Comparison of ENCODE assay signal across 17 cellular contexts in the genomic region with DNA sequence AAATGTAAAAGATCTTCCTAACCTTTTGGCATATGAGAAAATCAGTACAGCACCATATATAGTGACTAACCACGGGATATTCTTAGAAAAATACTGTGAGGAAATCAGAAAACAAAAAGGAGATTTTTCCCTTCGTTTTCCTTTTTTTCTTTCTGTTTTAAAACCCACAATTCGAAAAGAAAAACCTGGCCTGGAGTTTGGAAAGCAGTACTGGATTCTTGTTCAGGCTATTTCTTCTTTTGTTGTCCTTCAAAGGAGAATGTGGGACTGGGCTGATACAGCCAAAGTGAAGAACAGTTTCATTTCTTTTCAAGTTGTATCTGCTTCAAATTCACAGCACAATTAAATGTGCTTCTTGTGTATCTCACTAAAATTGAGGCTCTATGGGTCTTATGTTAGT.
A peak's percentile ranks its signal among the peaks of the same experiment; 100 is the strongest.
DNase-seq lines count a peak whose midpoint lies in the region; ATAC-seq, FAIRE-seq and TF ChIP-seq lines count a peak whose summit lies in the region.
"Had no signal": no experiment of that assay in that cellular context is flagged by ENCODE, and none has a peak within 500 bp of the region (broad histone marks: within the 10 kb centered on the region; RNA-seq: fewer than 3 reads in every experiment).

No MANE protein-coding gene starts in this region.

- peaks cover 29% of the 10 kb centered on the region for H3K4me1 ChIP-seq in HepG2 (ENCODE audit: insufficient read depth, low read length)
- H3K4me1 ChIP-seq in subcutaneous abdominal adipose tissue (ENCODE audit: control insufficient read depth in 5 of 5, insufficient read depth in 5 of 5, low read length in 5 of 5), result peaks cover 0 to 5% (median 2%) of the 10 kb centered on the region in 5 donors
- H3K4me1 ChIP-seq: SJCRH30 had no signal

- peak overlapping the region; percentile 87 for H2AFZ ChIP-seq in HepG2 (ENCODE audit: low read length)

- no peaks in the 10 kb centered on the region for H3K79me2 ChIP-seq in HepG2 (ENCODE audit: insufficient read depth, low read length)

- POLR2A ChIA-PET in HepG2 (lab: Yijun Ruan, JAX), result interaction anchor here (1.2 kb wide), 1 partner anchor 52 kb away, joined by 3 read pairs; no protein-coding TSS in a partner anchor

- H3K27ac Mint-ChIP-seq in activated naive CD4-positive, alpha-beta T cell treated with anti-CD3 and anti-CD28 coated beads, Interleukin-2, amount 50 U/mL, for 72 hours, result no peak overlapping the region
- no peak overlapping the region for H3K27ac Mint-ChIP-seq in stimulated activated naive B cell treated with anti-CD40 and anti-IgM and Interleukin-4, amounts not matched to agents 10 μg/mL and 1 μg/mL and 100 μg/mL, for 72 hours
- H3K27ac Mint-ChIP-seq: activated CD8-positive, alpha-beta memory T cell treated with anti-CD3 and anti-CD28 coated beads, Interleukin-2, amount 10 ng/mL, durations not matched to agents 7 days and 5 days; CD4-positive, CD25-positive, alpha-beta regulatory T cell; endodermal cell; progenitor cell of endocrine pancreas; stimulated activated effector memory CD8-positive, alpha-beta T cell treated with anti-CD3 and anti-CD28 coated beads, Interleukin-12 subunit alpha, Interleukin-12 subunit beta, amount 100 ng/mL, for 72 hours had no signal

- H3K4me2 ChIP-seq in HepG2 (ENCODE audit: low read depth, low read length), result peak overlapping the region; percentile 28; the same call in 1 of the 2 replicates

- H3K4me3 ChIP-seq in HepG2 (replicated peaks in 1 of 3; ENCODE audit: insufficient read depth in 1 of 3, low read depth in 2 of 3, low read length in 3 of 3) (0 out of 6 replicates have a peak overlapping the region, but pooled peaks of 1 of the 3 experiments have one; percentile 29), subcutaneous abdominal adipose tissue (ENCODE audit: low read depth in 1 of 5, low read length in 5 of 5) (peak overlapping the region in 2 of 5 donors; percentile 6 to 30)
- H3K4me3 ChIP-seq: SJCRH30 had no signal

- TF ChIP-seq POLR2A in HepG2 (IDR thresholded peaks at IDR 0.05; ENCODE audit: insufficient read depth in 1 of 2, low read depth in 2 of 2, low read length in 2 of 2), result no peak

- in situ Hi-C loops in HepG2 (cut with HindIII; ENCODE audit: extremely low pct_ligation_motif_present, low pct_unique_long_range_greater_than_20kb) (no loop called here), GM13976 (cut with MboI; ENCODE audit: low sequenced_read_pairs, unreplicated experiment) (no loop called here)

- BruUV-seq in HepG2 (replicated peaks; lab: Mats Ljungman, UMichigan), result no TSS peak

- ATAC-seq in HepG2, result no peak
- no peak for ATAC-seq in activated naive CD4-positive, alpha-beta T cell treated with anti-CD3 and anti-CD28 coated beads, Interleukin-2, amount 50 U/mL, for 72 hours
- no peak for ATAC-seq in stimulated activated naive B cell treated with anti-CD40 and anti-IgM and Interleukin-4, amounts not matched to agents 10 μg/mL and 1 μg/mL and 100 μg/mL, for 72 hours (replicated peaks)
- ATAC-seq: activated CD8-positive, alpha-beta memory T cell treated with anti-CD3 and anti-CD28 coated beads, Interleukin-2, amount 10 ng/mL, durations not matched to agents 7 days and 5 days; HCT116 had no signal

- no peaks in the 10 kb centered on the region for H3K4me1 Mint-ChIP-seq in stimulated activated naive B cell treated with anti-CD40 and anti-IgM and Interleukin-4, amounts not matched to agents 10 μg/mL and 1 μg/mL and 100 μg/mL, for 72 hours
- H3K4me1 Mint-ChIP-seq: activated CD8-positive, alpha-beta memory T cell treated with anti-CD3 and anti-CD28 coated beads, Interleukin-2, amount 10 ng/mL, durations not matched to agents 7 days and 5 days; CD4-positive, CD25-positive, alpha-beta regulatory T cell; stimulated activated effector memory CD8-positive, alpha-beta T cell treated with anti-CD3 and anti-CD28 coated beads, Interleukin-12 subunit alpha, Interleukin-12 subunit beta, amount 100 ng/mL, for 72 hours had no signal

- H3K36me3 Mint-ChIP-seq in activated naive CD4-positive, alpha-beta T cell treated with anti-CD3 and anti-CD28 coated beads, Interleukin-2, amount 50 U/mL, for 72 hours, result no peaks in the 10 kb centered on the region
- no peaks in the 10 kb centered on the region for H3K36me3 Mint-ChIP-seq in stimulated activated naive B cell treated with anti-CD40 and anti-IgM and Interleukin-4, amounts not matched to agents 10 μg/mL and 1 μg/mL and 100 μg/mL, for 72 hours
- H3K36me3 Mint-ChIP-seq: activated CD8-positive, alpha-beta memory T cell treated with anti-CD3 and anti-CD28 coated beads, Interleukin-2, amount 10 ng/mL, durations not matched to agents 7 days and 5 days; CD4-positive, CD25-positive, alpha-beta regulatory T cell; stimulated activated effector memory CD8-positive, alpha-beta T cell treated with anti-CD3 and anti-CD28 coated beads, Interleukin-12 subunit alpha, Interleukin-12 subunit beta, amount 100 ng/mL, for 72 hours had no signal

- no peak for TF ChIP-seq EP300 in HepG2 (IDR thresholded peaks at IDR 0.05; ENCODE audit: low read depth in 2 of 2, low read length in 2 of 2)
- TF ChIP-seq EP300 in HepG2 (CRISPR knock-in tag; IDR thresholded peaks at IDR 0.05; ENCODE audit: borderline replicate concordance), result no peak

- H3K9me3 ChIP-seq in HepG2 (ENCODE audit: low read length) (no peaks in the 10 kb centered on the region), subcutaneous abdominal adipose tissue (ENCODE audit: control insufficient read depth in 5 of 5, low read length in 5 of 5) (no peaks in the 10 kb centered on the region)
- H3K9me3 ChIP-seq: SJCRH30 had no signal

- H3K27me3 ChIP-seq in HepG2 (ENCODE audit: control insufficient read depth in 1 of 2, insufficient read depth in 2 of 2, low read length in 2 of 2), result no peaks in the 10 kb centered on the region
- H3K27me3 ChIP-seq in subcutaneous abdominal adipose tissue (ENCODE audit: control insufficient read depth in 5 of 5, insufficient read depth in 4 of 5, low read length in 5 of 5), result no peaks in the 10 kb centered on the region
- H3K27me3 ChIP-seq: SJCRH30 had no signal

- H3K27ac ChIP-seq in caudate nucleus (ENCODE audit: low read depth, low read length), result peak overlapping the region; percentile 46
- H3K27ac ChIP-seq in HepG2 (ENCODE audit: extremely low read length, insufficient read depth, low read length), result no peak overlapping the region
- peak overlapping the region; percentile 2 for H3K27ac ChIP-seq in subcutaneous abdominal adipose tissue (ENCODE audit: low read depth, low read length)
- H3K27ac ChIP-seq: SJCRH30 had no signal

- 31% methylated on average over 3 of the region's 3 CpGs for WGBS in HepG2 (ENCODE audit: low lambda C conversion rate)

- H3K9me3 Mint-ChIP-seq in activated naive CD4-positive, alpha-beta T cell treated with anti-CD3 and anti-CD28 coated beads, Interleukin-2, amount 50 U/mL, for 72 hours, result peaks cover 0 to 3% of the 10 kb centered on the region in 2 donors
- peaks cover 0 to 4% of the 10 kb centered on the region in 2 donors for H3K9me3 Mint-ChIP-seq in stimulated activated naive B cell treated with anti-CD40 and anti-IgM and Interleukin-4, amounts not matched to agents 10 μg/mL and 1 μg/mL and 100 μg/mL, for 72 hours
- H3K9me3 Mint-ChIP-seq: endodermal cell; stimulated activated effector memory CD8-positive, alpha-beta T cell treated with anti-CD3 and anti-CD28 coated beads, Interleukin-12 subunit alpha, Interleukin-12 subunit beta, amount 100 ng/mL, for 72 hours had no signal

- no peaks in the 10 kb centered on the region for H4K20me1 ChIP-seq in HepG2 (ENCODE audit: insufficient read depth, low read length)

- no peak overlapping the region; the same call in 1 of the 2 replicates for H3K9ac ChIP-seq in HepG2 (ENCODE audit: insufficient read depth, low read depth, low read length)
- peak overlapping the region in 2 of 5 donors; percentile 44 to 49 for H3K9ac ChIP-seq in subcutaneous abdominal adipose tissue (ENCODE audit: low read length in 5 of 5)

- H3K4me3 Mint-ChIP-seq in stimulated activated naive B cell treated with anti-CD40 and anti-IgM and Interleukin-4, amounts not matched to agents 10 μg/mL and 1 μg/mL and 100 μg/mL, for 72 hours, result no peak overlapping the region
- H3K4me3 Mint-ChIP-seq: activated CD8-positive, alpha-beta memory T cell treated with anti-CD3 and anti-CD28 coated beads, Interleukin-2, amount 10 ng/mL, durations not matched to agents 7 days and 5 days; CD4-positive, CD25-positive, alpha-beta regulatory T cell; endodermal cell; stimulated activated effector memory CD8-positive, alpha-beta T cell treated with anti-CD3 and anti-CD28 coated beads, Interleukin-12 subunit alpha, Interleukin-12 subunit beta, amount 100 ng/mL, for 72 hours had no signal

- H3K36me3 ChIP-seq in HepG2 (replicated peaks in 1 of 2; ENCODE audit: control insufficient read depth in 1 of 2, insufficient read depth in 2 of 2, low read length in 2 of 2), result no peaks in the 10 kb centered on the region; a peak in 1 of 5 replicates
- no peaks in the 10 kb centered on the region for H3K36me3 ChIP-seq in subcutaneous abdominal adipose tissue (ENCODE audit: control insufficient read depth in 5 of 5, insufficient read depth in 5 of 5, low read length in 5 of 5)
- H3K36me3 ChIP-seq: SJCRH30 had no signal

- CTCF ChIA-PET in HepG2 (lab: Yijun Ruan, JAX; ENCODE audit: low intra/inter-chr PET ratio, low total read pairs), result no interaction called here

- intact Hi-C loops in HepG2 (cut with micrococcal nuclease; ENCODE audit: unreplicated experiment), result no loop called here

- DNase-seq in NCI-H2227 (lab: John Stamatoyannopoulos, UW; ENCODE audit: unreplicated experiment), result peak; percentile 27
- DNase-seq in caudate nucleus (lab: John Stamatoyannopoulos, UW), result no peak
- DNase-seq in HepG2 (ENCODE audit: low spot score), result no peak
- no peak for DNase-seq in GM13976 (ENCODE audit: low spot score)
- DNase-seq in activated naive CD4-positive, alpha-beta T cell treated with anti-CD3 and anti-CD28 coated beads, Interleukin-2, amount 50 U/mL, for 72 hours (ENCODE audit: low spot score in 2 of 2), result no peak
- DNase-seq in stimulated activated naive B cell treated with anti-CD40 and anti-IgM and Interleukin-4, amounts not matched to agents 10 μg/mL and 1 μg/mL and 100 μg/mL, for 72 hours, result no peak
- DNase-seq in D341Med (ENCODE audit: low spot score), result no peak
- DNase-seq: activated CD8-positive, alpha-beta memory T cell treated with anti-CD3 and anti-CD28 coated beads, Interleukin-2, amount 10 ng/mL, durations not matched to agents 7 days and 5 days; CD4-positive, CD25-positive, alpha-beta regulatory T cell; endodermal cell; NCI-H2081 treated with DMSO at 0.1 percent for 48 hours; SJCRH30; stimulated activated CD4-positive, alpha-beta T cell treated with anti-CD3 and anti-CD28 coated beads, Interleukin-4, amount 100 ng/mL, for 1 hour had no signal

- TF ChIP-seq RAD21 in HepG2 (CRISPR knock-in tag; IDR thresholded peaks at IDR 0.05), result no peak

- FAIRE-seq in HepG2 (lab: Jason Lieb, UNC), result peak; percentile 8

- no peak for TF ChIP-seq CTCF in HepG2 (CRISPR knock-in tag; IDR thresholded peaks at IDR 0.05)
- TF ChIP-seq CTCF in GM13976 (IDR thresholded peaks at IDR 0.05; ENCODE audit: borderline replicate concordance, control extremely low read depth, extremely low read depth, insufficient read depth, missing control alignments), result no peak

- H3K27me3 Mint-ChIP-seq in stimulated activated naive B cell treated with anti-CD40 and anti-IgM and Interleukin-4, amounts not matched to agents 10 μg/mL and 1 μg/mL and 100 μg/mL, for 72 hours, result peaks cover 0 to 4% of the 10 kb centered on the region in 2 donors
- H3K27me3 Mint-ChIP-seq: activated CD8-positive, alpha-beta memory T cell treated with anti-CD3 and anti-CD28 coated beads, Interleukin-2, amount 10 ng/mL, durations not matched to agents 7 days and 5 days; CD4-positive, CD25-positive, alpha-beta regulatory T cell; progenitor cell of endocrine pancreas had no signal
